ENCODE assay signal across 4 cellular contexts in genomic region chr1:161664689-161665088, GRCh38. TPM values are rescaled to one million over a fixed set of nuclear protein-coding genes. Genes with fewer than 3 reads are reported as not detected.
"Had no signal": no experiment of that assay in that cellular context is flagged by ENCODE, and none has a peak within 500 bp of the region (broad histone marks: within the 10 kb centered on the region; RNA-seq: fewer than 3 reads in every experiment).

No MANE protein-coding gene starts in this region.

RNA-seq across cellular contexts. Expression of gene FCGR2B, which starts 1.7 kb away (rescaled TPM):
- total RNA-seq: LHCN-M2, M059J, MCF 10A, NCI-H460 had no signal

RNA-seq across cellular contexts. Expression of gene FCGR3B, which starts 33.7 kb away (rescaled TPM):
- total RNA-seq: LHCN-M2, MCF 10A, NCI-H460 had no signal

RNA-seq across cellular contexts. Expression of gene FCRLA, which starts 42.3 kb away (rescaled TPM):
- total RNA-seq: LHCN-M2 had no signal
